Comparison of ENCODE assay signal across 14 cellular contexts in genomic region chr2:201403904-201404303, GRCh38. TPM values are rescaled to one million over a fixed set of nuclear protein-coding genes. Genes with fewer than 3 reads are reported as not detected.
DNase-seq lines count a peak whose midpoint lies in the region; ATAC-seq and TF ChIP-seq lines count a peak whose summit lies in the region.
"Had no signal": no experiment of that assay in that cellular context is flagged by ENCODE, and none has a peak within 500 bp of the region (broad histone marks: within the 10 kb centered on the region; RNA-seq: fewer than 3 reads in every experiment).

No MANE protein-coding gene starts in this region.

- H3K27me3 ChIP-seq in fibroblast of lung (ENCODE audit: control insufficient read depth, insufficient read depth, low read length) (no peaks in the 10 kb centered on the region), psoas muscle (ENCODE audit: insufficient read depth in 3 of 3, low read length in 2 of 3) (no peaks in the 10 kb centered on the region), esophagus squamous epithelium (no peaks in the 10 kb centered on the region)
- no peaks in the 10 kb centered on the region for H3K27me3 ChIP-seq in CD8-positive, alpha-beta memory T cell (ENCODE audit: insufficient read depth, low read length, poor library complexity, severe bottlenecking)
- H3K27me3 ChIP-seq: gastrocnemius medialis, SJCRH30, stomach had no signal

- H3K27ac ChIP-seq in HEK293 (ENCODE audit: extremely low read depth, low read depth, low read length) (no peak overlapping the region; the same call in 1 of the 2 replicates), fibroblast of lung (ENCODE audit: insufficient read depth, low read length) (no peak overlapping the region), psoas muscle (peak overlapping the region; percentile 28), esophagus squamous epithelium (peak overlapping the region in 2 of 4 donors; percentile 19)
- H3K27ac ChIP-seq in CD8-positive, alpha-beta memory T cell (ENCODE audit: low read depth, low read length) = no peak overlapping the region
- H3K27ac ChIP-seq: SJCRH30 had no signal

- H3K9me3 Mint-ChIP-seq in CD8-positive, alpha-beta memory T cell = no peaks in the 10 kb centered on the region
- H3K9me3 Mint-ChIP-seq: activated CD4-positive, alpha-beta memory T cell treated with anti-CD3 and anti-CD28 coated beads, Interleukin-2, amount 10 ng/mL, durations not matched to agents 7 days and 5 days had no signal

- H3K4me3 Mint-ChIP-seq in CD8-positive, alpha-beta memory T cell = no peak overlapping the region
- H3K4me3 Mint-ChIP-seq: activated CD4-positive, alpha-beta memory T cell treated with anti-CD3 and anti-CD28 coated beads, Interleukin-2, amount 10 ng/mL, durations not matched to agents 7 days and 5 days had no signal

- peak; percentile 0 for DNase-seq in NCI-H524 treated with DMSO at 0.1 percent for 48 hours (lab: John Stamatoyannopoulos, UW)
- DNase-seq in fibroblast of lung (ENCODE audit: low read depth in 2 of 2) = peak; percentile 59 to 87
- DNase-seq in psoas muscle = no peak
- no peak for DNase-seq in esophagus squamous epithelium (lab: John Stamatoyannopoulos, UW)
- no peak for DNase-seq in CD8-positive, alpha-beta memory T cell
- DNase-seq: activated CD4-positive, alpha-beta memory T cell treated with anti-CD3 and anti-CD28 coated beads, Interleukin-2, amount 10 ng/mL, durations not matched to agents 7 days and 5 days; amniotic stem cell; gastrocnemius medialis; H7; NCI-H1436; SJCRH30; stomach had no signal

- H3K79me2 ChIP-seq in fibroblast of lung (ENCODE audit: control insufficient read depth, insufficient read depth, low read length) = peaks cover 10% of the 10 kb centered on the region

- TF ChIP-seq CTCF in HEK293 (tag by site-specific recombination; IDR thresholded peaks at IDR 0.05) (no peak), fibroblast of lung (conservative IDR thresholded peaks at IDR 0.05 in 1 of 2, IDR thresholded peaks at IDR 0.05 in 1 of 2; ENCODE audit: low read depth in 1 of 2, low read length in 2 of 2) (no peak), psoas muscle (IDR thresholded peaks at IDR 0.05) (no peak), esophagus squamous epithelium (IDR thresholded peaks at IDR 0.05) (no peak)

- no peak overlapping the region for H3K9ac ChIP-seq in fibroblast of lung (ENCODE audit: insufficient read depth, low read length)

- WGBS in psoas muscle, 3 donors = 82 to 98% (median 84%) methylated on average over 2 of the region's 2 CpGs
- 38 to 80% methylated on average over 2 of the region's 2 CpGs for WGBS in esophagus squamous epithelium, 2 donors

- H3K36me3 ChIP-seq in HEK293 (ENCODE audit: control insufficient read depth in 2 of 2, insufficient read depth in 1 of 2, low read length in 2 of 2) (no peaks in the 10 kb centered on the region), fibroblast of lung (ENCODE audit: control insufficient read depth, insufficient read depth, low read length) (no peaks in the 10 kb centered on the region), psoas muscle (ENCODE audit: insufficient read depth in 1 of 2, low read depth in 1 of 2) (peaks cover 0 to 5% of the 10 kb centered on the region in 2 donors), esophagus squamous epithelium (peaks cover 0 to 20% (median 0%) of the 10 kb centered on the region in 3 donors)
- no peaks in the 10 kb centered on the region for H3K36me3 ChIP-seq in CD8-positive, alpha-beta memory T cell (ENCODE audit: insufficient read depth, low read length)

- H3K4me3 ChIP-seq in HEK293 (ENCODE audit: low read depth, low read length) (no peak overlapping the region), fibroblast of lung (replicated peaks in 1 of 4; ENCODE audit: control extremely low read depth in 1 of 4, insufficient read depth in 1 of 4, low read depth in 3 of 4, low read length in 4 of 4) (peak overlapping the region in 1 of 4 experiments; percentile 78), psoas muscle (no peak overlapping the region), esophagus squamous epithelium (no peak overlapping the region)
- H3K4me3 ChIP-seq in CD8-positive, alpha-beta memory T cell (ENCODE audit: low read length) = no peak overlapping the region
- H3K4me3 ChIP-seq: gastrocnemius medialis, SJCRH30, stomach had no signal

- no peaks in the 10 kb centered on the region for H4K20me1 ChIP-seq in fibroblast of lung (ENCODE audit: control insufficient read depth, extremely low read depth, insufficient read depth, low read length)

- H3K9me3 ChIP-seq in HEK293 (ENCODE audit: control insufficient read depth, insufficient read depth, low read depth, low read length) (no peaks in the 10 kb centered on the region), fibroblast of lung (ENCODE audit: control insufficient read depth, insufficient read depth, low read depth, low read length) (no peaks in the 10 kb centered on the region), psoas muscle (no peaks in the 10 kb centered on the region), esophagus squamous epithelium (no peaks in the 10 kb centered on the region)
- H3K9me3 ChIP-seq in CD8-positive, alpha-beta memory T cell (ENCODE audit: low read length) = no peaks in the 10 kb centered on the region
- H3K9me3 ChIP-seq: gastrocnemius medialis, SJCRH30, stomach had no signal

- no peak overlapping the region for H3K4me2 ChIP-seq in fibroblast of lung (ENCODE audit: extremely low read depth, insufficient read depth, low read length)

- H3K27me3 Mint-ChIP-seq in CD8-positive, alpha-beta memory T cell = no peaks in the 10 kb centered on the region
- H3K27me3 Mint-ChIP-seq: activated CD4-positive, alpha-beta memory T cell treated with anti-CD3 and anti-CD28 coated beads, Interleukin-2, amount 10 ng/mL, durations not matched to agents 7 days and 5 days had no signal

- peaks cover 47% of the 10 kb centered on the region for H3K4me1 ChIP-seq in HEK293 (ENCODE audit: control insufficient read depth, insufficient read depth, low read length)
- H3K4me1 ChIP-seq in fibroblast of lung (ENCODE audit: control insufficient read depth, extremely low read depth, insufficient read depth, low read length) = peaks cover 7% of the 10 kb centered on the region
- peaks cover 57% of the 10 kb centered on the region for H3K4me1 ChIP-seq in psoas muscle
- H3K4me1 ChIP-seq in esophagus squamous epithelium = peaks cover 5 to 52% (median 32%) of the 10 kb centered on the region in 3 donors
- H3K4me1 ChIP-seq in CD8-positive, alpha-beta memory T cell (ENCODE audit: insufficient read depth, low read length) = peaks cover 19% of the 10 kb centered on the region
- H3K4me1 ChIP-seq: SJCRH30 had no signal

- CTCF ChIA-PET in HEK293 (lab: Yijun Ruan, JAX) = interaction anchor here (1.3 kb wide), 1 partner anchor 39 kb away, joined by 3 read pairs; no protein-coding TSS in a partner anchor
- CTCF ChIA-PET in CD8-positive, alpha-beta memory T cell (lab: Charles Lee) = no interaction called here

- no peak overlapping the region for H2AFZ ChIP-seq in fibroblast of lung (ENCODE audit: low read length)

- POLR2A ChIA-PET in HEK293 (lab: Yijun Ruan, JAX) = interaction anchor here (0.7 to 1.2 kb wide), 2 partner anchors 47 to 48 kb away, joined by 4 to 5 read pairs; partner anchors contain the start of genes STRADB and TRAK2
- POLR2A ChIA-PET in CD8-positive, alpha-beta memory T cell (lab: Charles Lee) = no interaction called here

- H3K4me1 Mint-ChIP-seq in CD8-positive, alpha-beta memory T cell = peaks cover 42 to 64% (median 56%) of the 10 kb centered on the region in 3 donors

- no peak overlapping the region for H3K27ac Mint-ChIP-seq in CD8-positive, alpha-beta memory T cell
- H3K27ac Mint-ChIP-seq: activated CD4-positive, alpha-beta memory T cell treated with anti-CD3 and anti-CD28 coated beads, Interleukin-2, amount 10 ng/mL, durations not matched to agents 7 days and 5 days had no signal

- H3K36me3 Mint-ChIP-seq in CD8-positive, alpha-beta memory T cell = peaks cover 8 to 50% (median 9%) of the 10 kb centered on the region in 3 donors

- TF ChIP-seq POLR2A in esophagus squamous epithelium (IDR thresholded peaks at IDR 0.05) = no peak

- no peak for ATAC-seq in psoas muscle
- ATAC-seq in HG02938 (IDR thresholded peaks at IDR 0.05; ENCODE audit: unreplicated experiment) = no peak
- ATAC-seq: gastrocnemius medialis had no signal

- intact Hi-C loops in psoas muscle (cut with DNase I) = no loop called here
- intact Hi-C loops in esophagus squamous epithelium (cut with DNase I) = loop anchor here (10.0 kb wide), 1 partner anchor 51 kb away; the partner anchor contains the start of genes STRADB and TRAK2

TF ChIP-seq in HEK293, 187 proteins besides CTCF, POLR2A, EP300 and RAD21 (continues in another document):
- TF ChIP-seq ZBTB17 (tag by site-specific recombination; IDR thresholded peaks at IDR 0.05) (peak; percentile 90), MZF1 (tag by site-specific recombination; IDR thresholded peaks at IDR 0.05; ENCODE audit: borderline replicate concordance) (no peak), ZNF610 (tag by site-specific recombination; IDR thresholded peaks at IDR 0.05; ENCODE audit: borderline replicate concordance) (no peak), ZFP69B (tag by site-specific recombination; IDR thresholded peaks at IDR 0.05) (no peak)

RNA-seq across cellular contexts. Expression of gene FLACC1, which starts 46.8 kb away (rescaled TPM):
- total RNA-seq in fibroblast of lung (1.0 and 1.3 TPM in 2 replicates), psoas muscle (1 to 10 TPM; 1.7 to 4.3 (median 1.8) TPM), esophagus squamous epithelium (1 to 10 TPM in 1 of 4 donors, under 1 TPM in 3; 0.19 to 5.1 (median 0.52) TPM)
- polyA plus RNA-seq in fibroblast of lung (0.27 and 0.56 TPM in 2 replicates), psoas muscle (1 to 10 TPM in 1 of 3 donors, under 1 TPM in 2; 0.55 to 3.8 (median 0.82) TPM)
- 0.29 and 0.70 TPM in 2 replicates for polyA plus RNA-seq in fibroblast of lung (2012)
- not detected in 2 replicates for polyA minus RNA-seq in fibroblast of lung (ENCODE audit: low replicate concordance)
- 1 to 10 TPM; 1.8 to 2.5 TPM for total RNA-seq in CD8-positive, alpha-beta memory T cell
- 0.97 TPM for polyA plus RNA-seq in CD8-positive, alpha-beta memory T cell
- total RNA-seq: H7 had no signal

RNA-seq across cellular contexts. Expression of gene TRAK2, which starts 47.4 kb away (rescaled TPM):
- total RNA-seq in fibroblast of lung (72.9 and 81.1 TPM in 2 replicates), psoas muscle (10 to 100 TPM; 17.6 to 53.0 (median 36.5) TPM), esophagus squamous epithelium (10 to 100 TPM in 2 of 4 donors, 1 to 10 TPM in 2; 7.9 to 32.8 (median 13.7) TPM)
- polyA plus RNA-seq in fibroblast of lung (48.6 and 73.2 TPM in 2 replicates), psoas muscle (10 to 100 TPM in 2 of 3 donors, 1 to 10 TPM in 1; 9.8 to 23.4 (median 21.1) TPM)
- polyA plus RNA-seq in fibroblast of lung (2012) = 30.4 and 46.3 TPM in 2 replicates
- 26.7 and 36.1 TPM in 2 replicates for polyA minus RNA-seq in fibroblast of lung (ENCODE audit: low replicate concordance)
- total RNA-seq in CD8-positive, alpha-beta memory T cell = 10 to 100 TPM; 24.9 to 26.0 TPM
- 40.1 TPM for polyA plus RNA-seq in CD8-positive, alpha-beta memory T cell

RNA-seq across cellular contexts. Expression of gene STRADB, which starts 47.6 kb away (rescaled TPM):
- 57.8 and 84.7 TPM in 2 replicates for total RNA-seq in fibroblast of lung
- 24.4 and 27.4 TPM in 2 replicates for polyA plus RNA-seq in fibroblast of lung
- polyA plus RNA-seq in fibroblast of lung (2012) = 30.7 and 33.7 TPM in 2 replicates
- 18.5 and 20.1 TPM in 2 replicates for polyA minus RNA-seq in fibroblast of lung (ENCODE audit: low replicate concordance)
- 10 to 100 TPM; 55.9 to 87.3 (median 81.2) TPM for total RNA-seq in psoas muscle
- polyA plus RNA-seq in psoas muscle = 100 to 1,000 TPM in 1 of 3 donors, 10 to 100 TPM in 2; 48.5 to 175 (median 69.9) TPM
- total RNA-seq in esophagus squamous epithelium = 10 to 100 TPM in 3 of 4 donors, 1 to 10 TPM in 1; 4.8 to 18.2 (median 14.6) TPM
- total RNA-seq in CD8-positive, alpha-beta memory T cell = 10 to 100 TPM; 22.3 to 27.7 TPM
- 35.3 TPM for polyA plus RNA-seq in CD8-positive, alpha-beta memory T cell

Comparison
In these comparisons a context has a peak if more than half of its experiments do, and no peak if none do; other contexts are left out.
1. DNase-seq: peak in NCI-H524 treated with DMSO at 0.1 percent for 48 hours (single experiment) and fibroblast of lung (2 of 2); none in psoas muscle (0 of 2), esophagus squamous epithelium (single experiment) and CD8-positive, alpha-beta memory T cell (0 of 5).